ENCODE assay signal across 8 cellular contexts in genomic region chr17:29619251-29619650, GRCh38. TPM values are rescaled to one million over a fixed set of nuclear protein-coding genes. Genes with fewer than 3 reads are reported as not detected.
DNase-seq lines count a peak whose midpoint lies in the region; ATAC-seq and TF ChIP-seq lines count a peak whose summit lies in the region.

No MANE protein-coding gene starts in this region.

- H2AFZ ChIP-seq in SK-N-SH (ENCODE audit: low read depth), result no peak overlapping the region

- no peaks in the 10 kb centered on the region for H3K9me2 ChIP-seq in SK-N-SH

- TF ChIP-seq EP300 in SK-N-SH (IDR thresholded peaks at IDR 0.05; ENCODE audit: borderline replicate concordance in 1 of 2, low read depth in 1 of 2, low read length in 1 of 2), result no peak

- H3K4me1 ChIP-seq in SK-N-SH (ENCODE audit: control insufficient read depth in 1 of 2, insufficient read depth in 2 of 2, low read depth in 1 of 2, low read length in 1 of 2), result peaks cover 20 to 55% of the 10 kb centered on the region in 2 experiments; a peak in 3 of 4 replicates
- H3K4me1 ChIP-seq in left ventricle myocardium inferior, result peaks cover 89% of the 10 kb centered on the region

- POLR2A ChIA-PET in SK-N-SH (lab: Yijun Ruan, JAX), result no interaction called here

- DNase-seq in AG20443 (ENCODE audit: low spot score) (peak; percentile 28), SK-N-SH (peak; percentile 67), left ventricle myocardium inferior (no peak), germinal center (ENCODE audit: low spot score) (no peak), LoVo (ENCODE audit: low spot score) (no peak)

- intact Hi-C loops in left ventricle myocardium inferior (cut with micrococcal nuclease), result no loop called here

- H3K4me3 ChIP-seq in GM12875 (ENCODE audit: low read depth, low read length) (no peak overlapping the region), SK-N-SH (ENCODE audit: low read depth in 2 of 2, low read length in 1 of 2) (no peak overlapping the region; a peak in 1 of 4 replicates), left ventricle myocardium inferior (peak overlapping the region; percentile 19)

- CTCF ChIA-PET in SK-N-SH (lab: Yijun Ruan, JAX), result interaction anchor here (0.6 to 2.5 kb wide), 10 partner anchors 18 to 314 kb away, joined by 3 to 12 read pairs (median 4); partner anchors contain the start of gene SSH2

- H3K9ac ChIP-seq in SK-N-SH, result no peak overlapping the region

- H3K27ac ChIP-seq in SK-N-SH (ENCODE audit: low read depth in 2 of 2, low read length in 1 of 2) (peak overlapping the region in 1 of 2 experiments; percentile 79; a peak in 1 of 4 replicates), left ventricle myocardium inferior (replicated peaks) (peak overlapping the region; percentile 87)

- peaks cover 0 to 11% of the 10 kb centered on the region in 2 experiments for H3K36me3 ChIP-seq in SK-N-SH (replicated peaks in 1 of 2; ENCODE audit: control insufficient read depth in 1 of 2, insufficient read depth in 2 of 2, low read length in 1 of 2)
- H3K36me3 ChIP-seq in left ventricle myocardium inferior, result no peaks in the 10 kb centered on the region

- H3K9me3 ChIP-seq in SK-N-SH (no peaks in the 10 kb centered on the region), left ventricle myocardium inferior (replicated peaks) (no peaks in the 10 kb centered on the region)

- H3F3A ChIP-seq in SK-N-SH (replicated peaks; ENCODE audit: insufficient read depth), result no peaks in the 10 kb centered on the region

- no peaks in the 10 kb centered on the region for H3K79me2 ChIP-seq in SK-N-SH (ENCODE audit: insufficient read depth)

- no peak overlapping the region for H3K4me2 ChIP-seq in SK-N-SH

- H3K27me3 ChIP-seq in SK-N-SH (ENCODE audit: insufficient read depth) (no peaks in the 10 kb centered on the region), left ventricle myocardium inferior (ENCODE audit: low read depth) (no peaks in the 10 kb centered on the region)

- ATAC-seq in GM21737 (IDR thresholded peaks at IDR 0.05; ENCODE audit: unreplicated experiment), result no peak
- no peak for ATAC-seq in HG02884 (IDR thresholded peaks at IDR 0.05; ENCODE audit: unreplicated experiment)

- TF ChIP-seq RAD21 in SK-N-SH (IDR thresholded peaks at IDR 0.05; ENCODE audit: low read length), result peak; percentile 66

- H4K20me1 ChIP-seq in SK-N-SH (ENCODE audit: insufficient read depth), result no peaks in the 10 kb centered on the region

- TF ChIP-seq CTCF in GM12875 (IDR thresholded peaks at IDR 0.05; ENCODE audit: borderline replicate concordance, insufficient read depth, low read depth, low read length) (peak; percentile 26; the same call in 1 of the 2 replicates), SK-N-SH (IDR thresholded peaks at IDR 0.05) (peak; percentile 52), left ventricle myocardium inferior (IDR thresholded peaks at IDR 0.05; ENCODE audit: borderline replicate concordance) (peak; percentile 58)

TF ChIP-seq in SK-N-SH, 30 proteins besides CTCF, POLR2A, EP300 and RAD21:
- TF ChIP-seq USF1 (IDR thresholded peaks at IDR 0.05; ENCODE audit: borderline replicate concordance, low read depth) (no peak), MXI1 (IDR thresholded peaks at IDR 0.05; ENCODE audit: low read depth, low read length) (no peak), MEF2A (IDR thresholded peaks at IDR 0.05; ENCODE audit: borderline replicate concordance, low read depth) (peak; percentile 29; the same call in 1 of the 2 replicates), SMC3 (IDR thresholded peaks at IDR 0.05; ENCODE audit: low read depth, low read length) (peak; percentile 34; the same call in 1 of the 2 replicates), RXRA (IDR thresholded peaks at IDR 0.05; ENCODE audit: borderline replicate concordance, low read depth) (peak; percentile 41; the same call in 1 of the 2 replicates), FOSL2 (IDR thresholded peaks at IDR 0.05; ENCODE audit: borderline replicate concordance, low read depth) (no peak)

RNA-seq across cellular contexts. Expression of gene CORO6, which starts 3.5 kb away (rescaled TPM):
- 18.4 and 28.1 TPM in 2 replicates for polyA plus RNA-seq in SK-N-SH (2012; rRNA removed)
- polyA plus RNA-seq in SK-N-SH (2012; cell fraction: cytosol; rRNA removed), result 2.0 and 5.5 TPM in 2 replicates
- 212 and 229 TPM in 2 replicates for polyA plus RNA-seq in SK-N-SH (2012; cell fraction: nucleus; rRNA removed)
- total RNA-seq in left ventricle myocardium inferior, result 101 TPM

RNA-seq across cellular contexts. Expression of gene ANKRD13B, which starts 26.3 kb away (rescaled TPM):
- polyA plus RNA-seq in SK-N-SH (2012; rRNA removed), result 14.0 and 16.1 TPM in 2 replicates
- 4.1 and 9.1 TPM in 2 replicates for polyA plus RNA-seq in SK-N-SH (2012; cell fraction: cytosol; rRNA removed)
- polyA plus RNA-seq in SK-N-SH (2012; cell fraction: nucleus; rRNA removed), result 90.2 and 139 TPM in 2 replicates
- total RNA-seq in left ventricle myocardium inferior, result 5.9 TPM

RNA-seq across cellular contexts. Expression of gene GIT1, which starts 29.8 kb away (rescaled TPM):
- 39.4 and 42.9 TPM in 2 replicates for polyA plus RNA-seq in SK-N-SH (2012; rRNA removed)
- polyA plus RNA-seq in SK-N-SH (2012; cell fraction: cytosol; rRNA removed), result 21.6 and 27.8 TPM in 2 replicates
- 92.1 and 131 TPM in 2 replicates for polyA plus RNA-seq in SK-N-SH (2012; cell fraction: nucleus; rRNA removed)
- total RNA-seq in left ventricle myocardium inferior, result 31.9 TPM

RNA-seq across cellular contexts. Expression of gene TP53I13, which starts 50.8 kb away (rescaled TPM):
- 39.2 and 45.3 TPM in 2 replicates for polyA plus RNA-seq in SK-N-SH (2012; rRNA removed)
- 15.7 and 27.4 TPM in 2 replicates for polyA plus RNA-seq in SK-N-SH (2012; cell fraction: cytosol; rRNA removed)
- 130 and 165 TPM in 2 replicates for polyA plus RNA-seq in SK-N-SH (2012; cell fraction: nucleus; rRNA removed)
- total RNA-seq in left ventricle myocardium inferior, result 37.2 TPM

RNA-seq across cellular contexts. Expression of gene ABHD15, which starts 52.4 kb away (rescaled TPM):
- 6.3 and 7.0 TPM in 2 replicates for polyA plus RNA-seq in SK-N-SH (2012; rRNA removed)
- polyA plus RNA-seq in SK-N-SH (2012; cell fraction: cytosol; rRNA removed), result 4.4 and 6.0 TPM in 2 replicates
- polyA plus RNA-seq in SK-N-SH (2012; cell fraction: nucleus; rRNA removed), result 5.7 and 6.0 TPM in 2 replicates
- total RNA-seq in left ventricle myocardium inferior, result 5.9 TPM

Comparison
In these comparisons a context has a peak if more than half of its experiments do, and no peak if none do; other contexts are left out.
1. DNase-seq: peak in AG20443 (single experiment) and SK-N-SH (single experiment); none in left ventricle myocardium inferior (single experiment), germinal center (single experiment) and LoVo (single experiment).
2. Peak in every context shown above with its lines, with median percentiles within 50 percentile points of each other: CTCF ChIP-seq.